In genomic region chr4:26140150-26140898, GRCh38 we compare ENCODE assay signal across 11 cellular contexts.
DNase-seq lines count a peak whose midpoint lies in the region; ATAC-seq and TF ChIP-seq lines count a peak whose summit lies in the region.
"Had no signal": no experiment of that assay in that cellular context is flagged by ENCODE, and none has a peak within 500 bp of the region (broad histone marks: within the 10 kb centered on the region; RNA-seq: fewer than 3 reads in every experiment).

No MANE protein-coding gene starts in this region.

- H3K4me3 Mint-ChIP-seq in nephron progenitor cell, result no peak overlapping the region
- H3K4me3 Mint-ChIP-seq: activated naive CD8-positive, alpha-beta T cell; memory B cell had no signal

- H3K36me3 Mint-ChIP-seq in nephron progenitor cell (ENCODE audit: low read depth), result no peaks in the 10 kb centered on the region
- H3K36me3 Mint-ChIP-seq: activated naive CD8-positive, alpha-beta T cell; memory B cell had no signal

- H3K9me3 Mint-ChIP-seq in nephron progenitor cell, result no peaks in the 10 kb centered on the region
- H3K9me3 Mint-ChIP-seq: memory B cell had no signal

- peak overlapping the region; percentile 51 for H3K27ac Mint-ChIP-seq in nephron progenitor cell
- H3K27ac Mint-ChIP-seq: memory B cell had no signal

- in situ Hi-C loops in brain microvascular endothelial cell (cut with HindIII; ENCODE audit: low pct_ligation_motif_present, low sequenced_read_pairs), result no loop called here

- peaks cover 41% of the 10 kb centered on the region for H3K4me1 Mint-ChIP-seq in nephron progenitor cell

- DNase-seq in AG08396 (ENCODE audit: low spot score) (peak; percentile 55), LNCaP clone FGC (ENCODE audit: low read depth) (peak; percentile 80), brain microvascular endothelial cell (peak; percentile 47), nephron progenitor cell (no peak), 8988T (no peak), activated gamma-delta T cell (lab: John Stamatoyannopoulos, UW) (no peak)
- DNase-seq: NCI-H1417 treated with DMSO at 0.1 percent for 48 hours had no signal

- H3K27me3 ChIP-seq in brain microvascular endothelial cell (replicated peaks), result no peaks in the 10 kb centered on the region

- no peak for ATAC-seq in HG02571 (IDR thresholded peaks at IDR 0.05; ENCODE audit: unreplicated experiment)
- ATAC-seq in HG03280 (IDR thresholded peaks at IDR 0.05; ENCODE audit: unreplicated experiment), result no peak

- H3K27ac ChIP-seq in brain microvascular endothelial cell, result no peak overlapping the region

- peaks cover 9% of the 10 kb centered on the region for H3K27me3 Mint-ChIP-seq in nephron progenitor cell (ENCODE audit: low read depth, poor library complexity)
- H3K27me3 Mint-ChIP-seq: activated naive CD8-positive, alpha-beta T cell had no signal

- TF ChIP-seq CTCF in LNCaP clone FGC (IDR thresholded peaks at IDR 0.05; ENCODE audit: control insufficient read depth, extremely low read depth, insufficient read depth), result no peak
- no peak for TF ChIP-seq CTCF in brain microvascular endothelial cell (IDR thresholded peaks at IDR 0.05; ENCODE audit: low read depth, low read length, missing control alignments)
- TF ChIP-seq CTCF in nephron progenitor cell (IDR thresholded peaks at IDR 0.05), result no peak

- no peaks in the 10 kb centered on the region for H3K36me3 ChIP-seq in brain microvascular endothelial cell (replicated peaks)

- H3K4me3 ChIP-seq in LNCaP clone FGC (ENCODE audit: low read depth, low read length), result no peak overlapping the region
- H3K4me3 ChIP-seq in brain microvascular endothelial cell (ENCODE audit: low read depth, low read length), result no peak overlapping the region

Comparison
In these comparisons a context has a peak if more than half of its experiments do, and no peak if none do; other contexts are left out.
1. DNase-seq: peak in AG08396 (single experiment), LNCaP clone FGC (single experiment) and brain microvascular endothelial cell (single experiment); none in nephron progenitor cell (single experiment), 8988T (single experiment) and activated gamma-delta T cell (single experiment).